Comparison of ENCODE assay signal across 11 cellular contexts in the genomic region with DNA sequence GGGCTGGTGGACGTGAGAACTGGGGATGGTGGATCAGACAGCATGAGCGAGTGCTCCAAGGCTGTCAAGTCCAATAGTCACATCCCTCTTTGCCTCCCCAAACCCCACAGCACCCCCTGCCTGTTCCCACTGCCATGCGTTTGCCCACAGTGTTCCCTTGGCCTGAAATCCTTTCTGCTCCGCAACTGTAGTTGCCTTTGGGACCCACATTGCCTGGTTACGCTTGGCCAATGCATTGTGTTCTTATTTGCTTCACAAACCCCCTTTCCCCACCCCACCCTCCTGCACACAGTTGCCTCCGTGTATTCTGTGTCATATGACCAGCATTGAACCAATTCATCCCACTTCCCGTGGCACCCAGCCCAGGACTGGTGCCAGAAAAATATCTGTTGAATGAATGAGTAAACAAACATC. TPM values are rescaled to one million over a fixed set of nuclear protein-coding genes. Genes with fewer than 3 reads are reported as not detected.
DNase-seq lines count a peak whose midpoint lies in the region; ATAC-seq, FAIRE-seq and TF ChIP-seq lines count a peak whose summit lies in the region.
"Had no signal": no experiment of that assay in that cellular context is flagged by ENCODE, and none has a peak within 500 bp of the region (broad histone marks: within the 10 kb centered on the region; RNA-seq: fewer than 3 reads in every experiment).

No MANE protein-coding gene starts in this region.

- H3K27ac ChIP-seq in RWPE2 (ENCODE audit: poor library complexity, severe bottlenecking) = peak overlapping the region; percentile 29
- H3K27ac ChIP-seq: BLaER1 treated with 17β-estradiol and CSF1 and Interleukin-3, amounts not matched to agents 10 nM and 100 nM had no signal

- H3K27ac Mint-ChIP-seq in activated naive CD8-positive, alpha-beta T cell = peak overlapping the region; percentile 79
- H3K27ac Mint-ChIP-seq in activated naive CD8-positive, alpha-beta T cell treated with anti-CD3 and anti-CD28 coated beads, Interleukin-2, amount 50 U/mL, for 24 hours = no peak overlapping the region

- no peaks in the 10 kb centered on the region for H3K27me3 Mint-ChIP-seq in activated naive CD8-positive, alpha-beta T cell
- H3K27me3 Mint-ChIP-seq in activated naive CD8-positive, alpha-beta T cell treated with anti-CD3 and anti-CD28 coated beads, Interleukin-2, amount 50 U/mL, for 24 hours = no peaks in the 10 kb centered on the region

- peaks cover 2% of the 10 kb centered on the region for H3K36me3 Mint-ChIP-seq in activated naive CD8-positive, alpha-beta T cell
- no peaks in the 10 kb centered on the region for H3K36me3 Mint-ChIP-seq in activated naive CD8-positive, alpha-beta T cell treated with anti-CD3 and anti-CD28 coated beads, Interleukin-2, amount 50 U/mL, for 24 hours (ENCODE audit: low read depth)

- no peaks in the 10 kb centered on the region for H3K27me3 ChIP-seq in RWPE2 (ENCODE audit: insufficient read depth, poor library complexity, severe bottlenecking)
- H3K27me3 ChIP-seq: BLaER1 treated with 17β-estradiol and CSF1 and Interleukin-3, amounts not matched to agents 10 nM and 100 nM had no signal

- H3K4me3 ChIP-seq in RWPE2 (ENCODE audit: severe bottlenecking) = no peak overlapping the region
- H3K4me3 ChIP-seq: BLaER1 treated with 17β-estradiol and CSF1 and Interleukin-3, amounts not matched to agents 10 nM and 100 nM had no signal

- no peak for FAIRE-seq in HTR-8/SVneo (lab: Jason Lieb, UNC)

- ATAC-seq in activated naive CD8-positive, alpha-beta T cell treated with anti-CD3 and anti-CD28 coated beads, Interleukin-2, amount 50 U/mL, for 24 hours = no peak
- no peak; the same call in 2 of the 3 replicates for ATAC-seq in RWPE2 (ENCODE audit: low read depth)

- no peak for TF ChIP-seq CTCF in RWPE2 (IDR thresholded peaks at IDR 0.05; ENCODE audit: poor library complexity, severe bottlenecking)

- intact Hi-C loops in head of caudate nucleus (cut with DNase I) = loop anchor here (10.0 kb wide), 1 partner anchor 138 kb away; no protein-coding TSS in a partner anchor

- H3K4me3 Mint-ChIP-seq in activated naive CD8-positive, alpha-beta T cell = no peak overlapping the region
- no peak overlapping the region for H3K4me3 Mint-ChIP-seq in activated naive CD8-positive, alpha-beta T cell treated with anti-CD3 and anti-CD28 coated beads, Interleukin-2, amount 50 U/mL, for 24 hours

- no peak for DNase-seq in activated naive CD8-positive, alpha-beta T cell treated with anti-CD3 and anti-CD28 coated beads, Interleukin-2, amount 50 U/mL, for 24 hours
- DNase-seq in RWPE2 (ENCODE audit: low spot score) (no peak), head of caudate nucleus (peak in 37 of 42 donors; percentile 55 to 88 (median 72)), germinal center (ENCODE audit: low spot score) (no peak), GM19238 (ENCODE audit: insufficient read length, low spot score) (no peak), HTR-8/SVneo (ENCODE audit: insufficient read length, low spot score) (no peak), mesenteric fat pad (ENCODE audit: low spot score) (no peak)
- DNase-seq: activated naive CD4-positive, alpha-beta T cell treated with anti-CD3 and anti-CD28 coated beads, Interleukin-2, amount 50 U/mL, for 16 hours had no signal

- no peaks in the 10 kb centered on the region for H3K9me3 ChIP-seq in RWPE2 (ENCODE audit: severe bottlenecking)
- H3K9me3 ChIP-seq: BLaER1 treated with 17β-estradiol and CSF1 and Interleukin-3, amounts not matched to agents 10 nM and 100 nM had no signal

- H3K36me3 ChIP-seq in RWPE2 (ENCODE audit: low read depth) = peaks cover 11% of the 10 kb centered on the region

- H3K4me1 ChIP-seq in RWPE2 (ENCODE audit: insufficient read depth, poor library complexity, severe bottlenecking) = peaks cover 32% of the 10 kb centered on the region

- H3K9me3 Mint-ChIP-seq in activated naive CD8-positive, alpha-beta T cell (ENCODE audit: low read depth) = no peaks in the 10 kb centered on the region
- H3K9me3 Mint-ChIP-seq in activated naive CD8-positive, alpha-beta T cell treated with anti-CD3 and anti-CD28 coated beads, Interleukin-2, amount 50 U/mL, for 24 hours = no peaks in the 10 kb centered on the region

- peaks cover 35% of the 10 kb centered on the region for H3K4me1 Mint-ChIP-seq in activated naive CD8-positive, alpha-beta T cell (ENCODE audit: low read depth)
- peaks cover 44% of the 10 kb centered on the region for H3K4me1 Mint-ChIP-seq in activated naive CD8-positive, alpha-beta T cell treated with anti-CD3 and anti-CD28 coated beads, Interleukin-2, amount 50 U/mL, for 24 hours

RNA-seq across cellular contexts. Expression of a gene that starts 2.1 kb away (rescaled TPM):
- 65.7 TPM for total RNA-seq in mesenteric fat pad

RNA-seq across cellular contexts. Expression of a gene that starts 42.0 kb away (rescaled TPM):
- not detected for total RNA-seq in mesenteric fat pad
- total RNA-seq: HT1080 had no signal

Comparison
In these comparisons a context has a peak if more than half of its experiments do, and no peak if none do; other contexts are left out.
1. DNase-seq: peak in head of caudate nucleus (37 of 42); none in activated naive CD8-positive, alpha-beta T cell treated with anti-CD3 and anti-CD28 coated beads, Interleukin-2, amount 50 U/mL, for 24 hours (single experiment), RWPE2 (single experiment), germinal center (single experiment), GM19238 (single experiment), HTR-8/SVneo (single experiment) and mesenteric fat pad (single experiment).